ENCODE assay signal across 11 cellular contexts in genomic region chr1:21329209-21329844, GRCh38. TPM values are rescaled to one million over a fixed set of nuclear protein-coding genes. Genes with fewer than 3 reads are reported as not detected.
DNase-seq lines count a peak whose midpoint lies in the region; ATAC-seq and TF ChIP-seq lines count a peak whose summit lies in the region.
"Had no signal": no experiment of that assay in that cellular context is flagged by ENCODE, and none has a peak within 500 bp of the region (broad histone marks: within the 10 kb centered on the region; RNA-seq: fewer than 3 reads in every experiment).

No MANE protein-coding gene starts in this region.

- CTCF ChIA-PET in activated CD8-positive, alpha-beta T cell treated with anti-CD3 and anti-CD28 coated beads, Interleukin-2, amount 10 ng/mL, durations not matched to agents 7 days and 5 days (lab: Charles Lee) = interaction anchor here (0.5 to 1.3 kb wide), 2 partner anchors 39 to 807 kb away, joined by 3 to 4 read pairs; no protein-coding TSS in a partner anchor

- intact Hi-C loops in heart right ventricle (cut with DNase I) = no loop called here
- intact Hi-C loops in left colon (cut with DNase I, micrococcal nuclease) = no loop called here
- intact Hi-C loops in transverse colon (cut with DNase I; ENCODE audit: low total_unique reads) = no loop called here

- DNase-seq in cardiac muscle cell (ENCODE audit: low read depth in 1 of 2, low spot score in 1 of 2) (no peak), heart right ventricle (no peak), left colon (peak; percentile 65 to 90), transverse colon (peak; percentile 81), SHP77 (lab: John Stamatoyannopoulos, UW) (no peak), foreskin melanocyte (no peak), NCI-H1694 (lab: John Stamatoyannopoulos, UW) (no peak)
- no peak for DNase-seq in activated CD8-positive, alpha-beta T cell treated with anti-CD3 and anti-CD28 coated beads, Interleukin-2, amount 10 ng/mL, durations not matched to agents 7 days and 5 days
- DNase-seq: SW 1271, uterus had no signal

- no peaks in the 10 kb centered on the region for H3K27me3 Mint-ChIP-seq in activated CD8-positive, alpha-beta T cell treated with anti-CD3 and anti-CD28 coated beads, Interleukin-2, amount 10 ng/mL, durations not matched to agents 7 days and 5 days (ENCODE audit: low read depth)

- H3K27ac Mint-ChIP-seq in activated CD8-positive, alpha-beta T cell treated with anti-CD3 and anti-CD28 coated beads, Interleukin-2, amount 10 ng/mL, durations not matched to agents 7 days and 5 days = peak overlapping the region; percentile 17

- TF ChIP-seq EP300 in transverse colon (IDR thresholded peaks at IDR 0.05; ENCODE audit: low read depth) = no peak

- H3K9me3 Mint-ChIP-seq in activated CD8-positive, alpha-beta T cell treated with anti-CD3 and anti-CD28 coated beads, Interleukin-2, amount 10 ng/mL, durations not matched to agents 7 days and 5 days (ENCODE audit: insufficient read depth) = no peaks in the 10 kb centered on the region

- no peak for ATAC-seq in heart right ventricle
- ATAC-seq in activated CD8-positive, alpha-beta T cell treated with anti-CD3 and anti-CD28 coated beads, Interleukin-2, amount 10 ng/mL, durations not matched to agents 7 days and 5 days = no peak
- peak; percentile 78 for ATAC-seq in left colon

- POLR2A ChIA-PET in activated CD8-positive, alpha-beta T cell treated with anti-CD3 and anti-CD28 coated beads, Interleukin-2, amount 10 ng/mL, durations not matched to agents 7 days and 5 days (lab: Charles Lee) = interaction anchor here (1.5 kb wide), 1 partner anchor 16 kb away, joined by 4 read pairs; no protein-coding TSS in a partner anchor

- H3K36me3 ChIP-seq in cardiac muscle cell (no peaks in the 10 kb centered on the region), heart right ventricle (no peaks in the 10 kb centered on the region), transverse colon (no peaks in the 10 kb centered on the region)
- H3K36me3 ChIP-seq: ovary, uterus had no signal

- peaks cover 86% of the 10 kb centered on the region for H3K4me1 Mint-ChIP-seq in activated CD8-positive, alpha-beta T cell treated with anti-CD3 and anti-CD28 coated beads, Interleukin-2, amount 10 ng/mL, durations not matched to agents 7 days and 5 days (ENCODE audit: low read depth)

- in situ Hi-C loops in transverse colon (cut with MboI; ENCODE audit: low pct_ligation_motif_present in 1 of 4, low pct_unique_long_range_greater_than_20kb in 1 of 4, low sequenced_read_pairs in 3 of 4) = no loop called here

- peak; percentile 40 for TF ChIP-seq POLR2A in transverse colon (IDR thresholded peaks at IDR 0.05)

- 77 to 89% methylated on average over 7 of the region's 7 CpGs for WGBS in heart right ventricle, 2 donors
- 42 to 80% methylated on average over 2 to 7 of the region's 7 CpGs for WGBS in transverse colon (ENCODE audit: low coverage in 1 of 2), 2 donors

- peaks cover 51% of the 10 kb centered on the region for H3K4me1 ChIP-seq in cardiac muscle cell (ENCODE audit: low read depth)
- H3K4me1 ChIP-seq in heart right ventricle = peaks cover 46 to 84% (median 65%) of the 10 kb centered on the region in 9 donors
- peaks cover 72 to 97% (median 87%) of the 10 kb centered on the region in 4 donors for H3K4me1 ChIP-seq in transverse colon

- no peak overlapping the region for H3K4me3 Mint-ChIP-seq in activated CD8-positive, alpha-beta T cell treated with anti-CD3 and anti-CD28 coated beads, Interleukin-2, amount 10 ng/mL, durations not matched to agents 7 days and 5 days

- H3K27ac ChIP-seq in cardiac muscle cell (peak overlapping the region; percentile 55), heart right ventricle (peak overlapping the region in 3 of 10 donors; percentile 21 to 47 (median 31)), transverse colon (peak overlapping the region; percentile 84 to 93 (median 87))

- TF ChIP-seq CTCF in cardiac muscle cell (IDR thresholded peaks at IDR 0.05; ENCODE audit: low read depth, low read length) (no peak), heart right ventricle (IDR thresholded peaks at IDR 0.05) (no peak), transverse colon (IDR thresholded peaks at IDR 0.05) (peak in 2 of 5 experiments; percentile 31 to 36)

- H3K4me3 ChIP-seq in cardiac muscle cell = no peak overlapping the region
- no peak overlapping the region for H3K4me3 ChIP-seq in heart right ventricle
- H3K4me3 ChIP-seq in transverse colon = no peak overlapping the region
- H3K4me3 ChIP-seq: ovary, uterus had no signal

- H3K9me3 ChIP-seq in cardiac muscle cell (ENCODE audit: low read depth) = no peaks in the 10 kb centered on the region
- H3K9me3 ChIP-seq in heart right ventricle = no peaks in the 10 kb centered on the region
- H3K9me3 ChIP-seq in transverse colon = no peaks in the 10 kb centered on the region
- H3K9me3 ChIP-seq: ovary, uterus had no signal

- H3K27me3 ChIP-seq in cardiac muscle cell = no peaks in the 10 kb centered on the region
- no peaks in the 10 kb centered on the region for H3K27me3 ChIP-seq in heart right ventricle
- no peaks in the 10 kb centered on the region for H3K27me3 ChIP-seq in transverse colon
- H3K27me3 ChIP-seq: ovary, uterus had no signal

- peaks cover 33% of the 10 kb centered on the region for H3K36me3 Mint-ChIP-seq in activated CD8-positive, alpha-beta T cell treated with anti-CD3 and anti-CD28 coated beads, Interleukin-2, amount 10 ng/mL, durations not matched to agents 7 days and 5 days (ENCODE audit: low read depth)

RNA-seq across cellular contexts. Expression of gene ECE1, which starts 39.1 kb away (rescaled TPM):
- total RNA-seq in cardiac muscle cell (43.8 and 59.1 TPM in 2 replicates), heart right ventricle (10 to 100 TPM; 30.6 to 81.8 (median 53.1) TPM), left colon (100 to 1,000 TPM; 110 to 165 TPM), transverse colon (100 to 1,000 TPM in 3 of 4 donors, 10 to 100 TPM in 1; 55.9 to 149 (median 112) TPM)
- polyA plus RNA-seq in cardiac muscle cell (42.4 and 57.8 TPM in 2 replicates), heart right ventricle (10 to 100 TPM; 41.4 to 44.7 TPM)
- 10 to 100 TPM; 70.9 to 72.5 TPM for total RNA-seq in activated CD8-positive, alpha-beta T cell treated with anti-CD3 and anti-CD28 coated beads, Interleukin-2, amount 10 ng/mL, durations not matched to agents 7 days and 5 days

Comparison
In these comparisons a context has a peak if more than half of its experiments do, and no peak if none do; other contexts are left out.
1. DNase-seq: peak in left colon (2 of 2) and transverse colon (single experiment); none in cardiac muscle cell (0 of 2), heart right ventricle (0 of 2), activated CD8-positive, alpha-beta T cell treated with anti-CD3 and anti-CD28 coated beads, Interleukin-2, amount 10 ng/mL, durations not matched to agents 7 days and 5 days (single experiment), SHP77 (0 of 2), foreskin melanocyte (single experiment) and NCI-H1694 (single experiment).